Comparison of ENCODE assay signal across 8 cellular contexts in the genomic region with DNA sequence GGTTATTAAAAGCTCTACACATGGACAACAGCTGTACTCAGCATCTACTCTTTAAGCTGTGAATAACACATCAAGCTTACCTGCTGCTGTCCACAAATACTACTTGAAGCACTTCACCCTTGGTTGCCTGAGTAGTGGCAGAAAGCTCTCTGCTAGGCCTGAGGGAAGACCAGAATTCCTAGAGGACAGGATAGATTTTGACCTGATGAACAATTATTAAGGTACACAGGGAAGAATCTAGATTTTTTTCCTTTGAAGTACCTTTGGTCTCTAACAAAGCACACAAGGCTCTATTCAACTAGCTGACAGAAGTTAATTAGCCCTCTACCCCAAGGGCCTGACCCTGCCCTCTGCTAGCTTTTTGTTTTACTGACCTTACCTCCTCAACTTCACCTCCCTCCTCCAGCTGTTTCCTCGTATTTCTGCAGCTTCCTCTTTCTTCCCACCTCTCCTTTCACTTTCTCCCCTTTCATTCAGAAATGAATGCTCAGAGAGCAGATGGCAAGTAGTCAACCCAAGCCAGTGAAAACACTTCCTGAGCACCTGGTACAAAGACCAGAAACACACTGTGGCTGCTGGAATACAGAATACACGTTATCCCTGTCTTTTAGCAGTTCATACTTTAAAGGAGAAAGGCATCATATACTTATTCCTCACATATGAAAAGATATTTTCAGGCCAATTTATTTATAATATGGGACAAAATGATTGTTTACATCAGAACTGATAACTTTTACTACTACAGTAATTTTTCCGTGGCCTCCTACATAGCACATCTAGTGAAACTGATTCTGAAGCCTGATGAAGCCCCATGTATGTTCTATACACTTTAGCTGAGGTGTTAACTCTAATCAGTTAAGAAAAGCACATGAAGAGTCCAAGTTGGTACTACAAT. TPM values are rescaled to one million over a fixed set of nuclear protein-coding genes. Genes with fewer than 3 reads are reported as not detected.
DNase-seq lines count a peak whose midpoint lies in the region; ATAC-seq and TF ChIP-seq lines count a peak whose summit lies in the region.

No MANE protein-coding gene starts in this region.

- H3K4me2 ChIP-seq in SU-DHL-6 (ENCODE audit: low read depth, low read length, poor library complexity, severe bottlenecking): no peak overlapping the region

- H3K36me3 ChIP-seq in SU-DHL-6 (ENCODE audit: low read length) (peaks cover 14% of the 10 kb centered on the region), lung (ENCODE audit: control insufficient read depth in 2 of 2, insufficient read depth in 2 of 2, low read length in 2 of 2) (peaks cover 1 to 10% of the 10 kb centered on the region in 2 donors)

- H3K27me3 ChIP-seq in SU-DHL-6 (ENCODE audit: low read length): no peaks in the 10 kb centered on the region
- H3K27me3 ChIP-seq in lung (ENCODE audit: control insufficient read depth, insufficient read depth): no peaks in the 10 kb centered on the region

- no peak for ATAC-seq in lung (ENCODE audit: insufficient read depth, low FRiP score)
- ATAC-seq in GM21367 (IDR thresholded peaks at IDR 0.05; ENCODE audit: unreplicated experiment): no peak

- H3K9me3 ChIP-seq in SU-DHL-6 (ENCODE audit: insufficient read depth, low read length) (no peaks in the 10 kb centered on the region), lung (ENCODE audit: control insufficient read depth in 2 of 2, insufficient read depth in 1 of 2, low read length in 1 of 2) (no peaks in the 10 kb centered on the region)

- H3K4me3 ChIP-seq in SU-DHL-6 (ENCODE audit: insufficient read depth, low read length, poor library complexity, severe bottlenecking) (no peak overlapping the region), lung (no peak overlapping the region)

- H3K4me1 ChIP-seq in lung (ENCODE audit: control insufficient read depth in 2 of 2, insufficient read depth in 2 of 2, low read length in 2 of 2): peaks cover 2 to 6% of the 10 kb centered on the region in 2 donors

- H3K27ac ChIP-seq in SU-DHL-6 (ENCODE audit: low read depth, low read length) (peak overlapping the region; percentile 9; the same call in 1 of the 2 replicates), lung (ENCODE audit: low read depth in 1 of 2, low read length in 1 of 2) (peak overlapping the region; percentile 24 to 64)

- no peak overlapping the region for H3K9ac ChIP-seq in SU-DHL-6 (ENCODE audit: low read length)

- DNase-seq in DMS53 treated with DMSO at 0.1 percent for 48 hours (lab: John Stamatoyannopoulos, UW; ENCODE audit: unreplicated experiment) (peak; percentile 29), Kasumi-1 (lab: John Stamatoyannopoulos, UW) (peak; percentile 66 to 68), lung (ENCODE audit: low spot score) (no peak), NCI-H1436 treated with DMSO at 0.1 percent for 48 hours (lab: John Stamatoyannopoulos, UW) (no peak), KG1 (lab: John Stamatoyannopoulos, UW) (no peak)
- no peak for DNase-seq in activated CD8-positive, alpha-beta memory T cell treated with anti-CD3 and anti-CD28 coated beads for 24 hours

- TF ChIP-seq CTCF in SU-DHL-6 (IDR thresholded peaks at IDR 0.05; ENCODE audit: insufficient read depth, low read length, poor library complexity, severe bottlenecking) (no peak), lung (IDR thresholded peaks at IDR 0.05; ENCODE audit: control extremely low read depth, extremely low read depth) (no peak)

- no peaks in the 10 kb centered on the region for H3K9me2 ChIP-seq in SU-DHL-6 (replicated peaks; ENCODE audit: insufficient read depth, low read length)

- H3F3A ChIP-seq in SU-DHL-6 (ENCODE audit: insufficient read depth): peaks cover 89% of the 10 kb centered on the region

- no peak overlapping the region for H2AFZ ChIP-seq in SU-DHL-6 (ENCODE audit: low read depth, low read length, severe bottlenecking)

- 27% methylated on average over 3 of the region's 3 CpGs for WGBS in lung, 2 donors

- peaks cover 10% of the 10 kb centered on the region for H4K20me1 ChIP-seq in SU-DHL-6 (ENCODE audit: low read depth, low read length)

- H3K79me2 ChIP-seq in SU-DHL-6 (ENCODE audit: insufficient read depth, low read length): no peaks in the 10 kb centered on the region

RNA-seq across cellular contexts. Expression of gene VEZF1, which starts 5.7 kb away (rescaled TPM):
- total RNA-seq in lung: 10 to 100 TPM; 58.3 to 78.9 TPM
- 10 to 100 TPM; 18.0 to 29.5 TPM for polyA plus RNA-seq in lung

RNA-seq across cellular contexts. Expression of gene SRSF1, which starts 13.3 kb away (rescaled TPM):
- 100 to 1,000 TPM; 183 to 235 TPM for total RNA-seq in lung
- polyA plus RNA-seq in lung: 100 to 1,000 TPM in 1 of 2 donors, 10 to 100 TPM in 1; 76.7 to 128 TPM

RNA-seq across cellular contexts. Expression of gene CUEDC1, which starts 38.5 kb away (rescaled TPM):
- 10 to 100 TPM; 19.7 to 55.7 TPM for total RNA-seq in lung
- polyA plus RNA-seq in lung: 10 to 100 TPM; 22.9 to 35.5 TPM

Comparison
In these comparisons a context has a peak if more than half of its experiments do, and no peak if none do; other contexts are left out.
1. DNase-seq: peak in DMS53 treated with DMSO at 0.1 percent for 48 hours (single experiment) and Kasumi-1 (2 of 2); none in lung (single experiment), NCI-H1436 treated with DMSO at 0.1 percent for 48 hours (single experiment), activated CD8-positive, alpha-beta memory T cell treated with anti-CD3 and anti-CD28 coated beads for 24 hours (single experiment) and KG1 (single experiment).